In the genomic region with DNA sequence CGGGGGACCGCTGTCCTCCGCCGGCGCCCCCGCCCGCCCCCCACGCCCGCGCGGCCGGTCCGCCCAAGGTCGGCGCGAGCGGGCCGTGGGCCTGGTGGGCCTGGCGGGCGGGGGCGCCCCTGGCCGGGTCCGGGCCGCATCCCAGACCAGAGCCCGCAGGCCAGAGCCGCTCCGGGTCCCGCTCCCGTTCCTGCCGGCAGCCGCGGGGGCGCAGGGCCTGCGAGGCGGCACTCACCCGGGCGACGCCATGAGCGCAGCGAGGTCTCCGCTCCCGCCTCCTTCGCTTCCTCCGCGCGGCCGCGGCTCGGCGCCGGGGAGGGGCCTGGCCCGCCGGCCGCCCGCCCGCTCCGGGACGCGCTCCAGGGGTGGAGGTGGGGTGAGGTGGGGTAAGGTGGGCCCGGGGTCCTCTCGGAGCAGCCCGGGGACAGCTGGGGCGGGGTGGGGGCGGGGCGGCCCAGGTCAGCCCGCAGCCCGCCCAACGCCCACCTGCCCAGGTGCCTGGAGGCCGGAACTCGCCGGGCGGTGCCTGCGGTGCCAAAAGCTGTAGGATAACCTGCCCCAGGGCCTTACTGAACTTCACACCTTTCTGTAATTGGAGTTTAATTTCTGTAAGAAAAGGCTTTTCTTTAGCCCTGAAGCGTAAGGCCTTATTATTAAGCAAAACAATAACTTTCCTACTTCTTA, we compare ENCODE assay signal across 8 cellular contexts.
A peak's percentile ranks its signal among the peaks of the same experiment; 100 is the strongest.
DNase-seq lines count a peak whose midpoint lies in the region; ATAC-seq lines count a peak whose summit lies in the region.

A gene with protein sequence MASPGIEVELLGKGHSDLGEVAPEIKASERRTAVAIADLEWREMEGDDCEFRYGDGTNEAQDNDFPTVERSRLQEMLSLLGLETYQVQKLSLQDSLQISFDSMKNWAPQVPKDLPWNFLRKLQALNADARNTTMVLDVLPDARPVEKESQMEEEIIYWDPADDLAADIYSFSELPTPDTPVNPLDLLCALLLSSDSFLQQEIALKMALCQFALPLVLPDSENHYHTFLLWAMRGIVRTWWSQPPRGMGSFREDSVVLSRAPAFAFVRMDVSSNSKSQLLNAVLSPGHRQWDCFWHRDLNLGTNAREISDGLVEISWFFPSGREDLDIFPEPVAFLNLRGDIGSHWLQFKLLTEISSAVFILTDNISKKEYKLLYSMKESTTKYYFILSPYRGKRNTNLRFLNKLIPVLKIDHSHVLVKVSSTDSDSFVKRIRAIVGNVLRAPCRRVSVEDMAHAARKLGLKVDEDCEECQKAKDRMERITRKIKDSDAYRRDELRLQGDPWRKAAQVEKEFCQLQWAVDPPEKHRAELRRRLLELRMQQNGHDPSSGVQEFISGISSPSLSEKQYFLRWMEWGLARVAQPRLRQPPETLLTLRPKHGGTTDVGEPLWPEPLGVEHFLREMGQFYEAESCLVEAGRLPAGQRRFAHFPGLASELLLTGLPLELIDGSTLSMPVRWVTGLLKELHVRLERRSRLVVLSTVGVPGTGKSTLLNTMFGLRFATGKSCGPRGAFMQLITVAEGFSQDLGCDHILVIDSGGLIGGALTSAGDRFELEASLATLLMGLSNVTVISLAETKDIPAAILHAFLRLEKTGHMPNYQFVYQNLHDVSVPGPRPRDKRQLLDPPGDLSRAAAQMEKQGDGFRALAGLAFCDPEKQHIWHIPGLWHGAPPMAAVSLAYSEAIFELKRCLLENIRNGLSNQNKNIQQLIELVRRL (minus strand): TSS at position 270 of the 684 bp plus-strand sequence. CDS start 21 bp downstream, at position 249.

- H3K27ac ChIP-seq in epithelial cell of prostate (peak within 1 kb of the TSS; percentile 85), mucosa of rectum (ENCODE audit: low read depth in 2 of 2, low read length in 2 of 2) (peak within 1 kb of the TSS; percentile 84 to 88)

- peak; percentile 69 for ATAC-seq in HG02884 (IDR thresholded peaks at IDR 0.05; ENCODE audit: unreplicated experiment)

- DNase-seq in SIG-M5 treated with dmso at 0.1 percent for 504 hours (lab: John Stamatoyannopoulos, UW; ENCODE audit: unreplicated experiment) = peak; percentile 14
- DNase-seq in SIG-M5 (lab: John Stamatoyannopoulos, UW) = no peak
- peak; percentile 45 for DNase-seq in NCI-H510A treated with DMSO at 0.1 percent for 48 hours (lab: John Stamatoyannopoulos, UW)
- DNase-seq in activated T-cell treated with anti-CD3 and anti-CD28 coated beads for 24 hours (ENCODE audit: low read depth) = peak; percentile 31
- no peak for DNase-seq in epithelial cell of prostate (ENCODE audit: low read depth, low spot score)
- DNase-seq in stimulated activated CD8-positive, alpha-beta memory T cell treated with anti-CD3 and anti-CD28 coated beads, Interleukin-7, amount 100 ng/mL, for 1 hour (ENCODE audit: low read depth in 2 of 2) = peak; percentile 17 to 23

- peaks cover 12 to 24% of the 10 kb centered on the region in 2 donors for H3K4me1 ChIP-seq in mucosa of rectum (ENCODE audit: control insufficient read depth in 2 of 2, insufficient read depth in 2 of 2, low read length in 2 of 2)

- peak within 1 kb of the TSS; percentile 88 to 91 for H3K4me3 ChIP-seq in mucosa of rectum (ENCODE audit: low read length in 2 of 2)

- no peaks in the 10 kb centered on the region for H3K27me3 ChIP-seq in mucosa of rectum (ENCODE audit: control insufficient read depth in 2 of 2, insufficient read depth in 2 of 2, low read length in 2 of 2)

- H3K9ac ChIP-seq in mucosa of rectum (ENCODE audit: low read depth in 1 of 2, low read length in 2 of 2) = peak within 1 kb of the TSS; percentile 90

- H3K9me3 ChIP-seq in mucosa of rectum (ENCODE audit: control insufficient read depth in 2 of 2, low read length in 2 of 2) = no peaks in the 10 kb centered on the region

- H3K36me3 ChIP-seq in mucosa of rectum (ENCODE audit: control insufficient read depth in 2 of 2, insufficient read depth in 2 of 2, low read length in 2 of 2) = peaks cover 0 to 2% of the 10 kb centered on the region in 2 donors

Comparison
In these comparisons a context has a peak if more than half of its experiments do, and no peak if none do; other contexts are left out.
1. DNase-seq: peak in SIG-M5 treated with dmso at 0.1 percent for 504 hours (single experiment), NCI-H510A treated with DMSO at 0.1 percent for 48 hours (single experiment), activated T-cell treated with anti-CD3 and anti-CD28 coated beads for 24 hours (single experiment) and stimulated activated CD8-positive, alpha-beta memory T cell treated with anti-CD3 and anti-CD28 coated beads, Interleukin-7, amount 100 ng/mL, for 1 hour (2 of 2); none in SIG-M5 (single experiment) and epithelial cell of prostate (single experiment).